Comparison of ENCODE assay signal across 1 cellular context in the genomic region with DNA sequence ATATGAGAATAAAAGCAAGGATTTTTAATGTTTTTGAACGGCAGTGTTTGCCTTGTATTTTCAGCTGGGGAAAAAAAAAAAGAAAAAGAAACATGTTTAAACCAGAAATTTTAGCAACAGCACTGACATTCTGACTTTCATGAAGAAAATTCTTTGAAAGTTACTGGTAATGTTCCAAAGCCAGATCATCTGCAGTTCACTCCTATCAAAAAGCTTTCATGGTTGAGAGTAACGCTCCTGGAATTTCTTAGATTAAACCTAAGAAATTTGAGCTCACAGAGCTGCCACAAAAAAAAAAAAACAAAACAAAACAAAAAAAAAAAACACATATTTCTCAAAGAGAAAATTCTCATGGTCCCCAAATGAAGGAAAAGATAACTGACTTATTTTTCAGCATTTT.
TF ChIP-seq lines count a peak whose summit lies in the region.

No MANE protein-coding gene starts in this region.

TF ChIP-seq in GM23338, 12 proteins besides CTCF, POLR2A, EP300 and RAD21 (continued from another document):
- TF ChIP-seq, protein P1, sequence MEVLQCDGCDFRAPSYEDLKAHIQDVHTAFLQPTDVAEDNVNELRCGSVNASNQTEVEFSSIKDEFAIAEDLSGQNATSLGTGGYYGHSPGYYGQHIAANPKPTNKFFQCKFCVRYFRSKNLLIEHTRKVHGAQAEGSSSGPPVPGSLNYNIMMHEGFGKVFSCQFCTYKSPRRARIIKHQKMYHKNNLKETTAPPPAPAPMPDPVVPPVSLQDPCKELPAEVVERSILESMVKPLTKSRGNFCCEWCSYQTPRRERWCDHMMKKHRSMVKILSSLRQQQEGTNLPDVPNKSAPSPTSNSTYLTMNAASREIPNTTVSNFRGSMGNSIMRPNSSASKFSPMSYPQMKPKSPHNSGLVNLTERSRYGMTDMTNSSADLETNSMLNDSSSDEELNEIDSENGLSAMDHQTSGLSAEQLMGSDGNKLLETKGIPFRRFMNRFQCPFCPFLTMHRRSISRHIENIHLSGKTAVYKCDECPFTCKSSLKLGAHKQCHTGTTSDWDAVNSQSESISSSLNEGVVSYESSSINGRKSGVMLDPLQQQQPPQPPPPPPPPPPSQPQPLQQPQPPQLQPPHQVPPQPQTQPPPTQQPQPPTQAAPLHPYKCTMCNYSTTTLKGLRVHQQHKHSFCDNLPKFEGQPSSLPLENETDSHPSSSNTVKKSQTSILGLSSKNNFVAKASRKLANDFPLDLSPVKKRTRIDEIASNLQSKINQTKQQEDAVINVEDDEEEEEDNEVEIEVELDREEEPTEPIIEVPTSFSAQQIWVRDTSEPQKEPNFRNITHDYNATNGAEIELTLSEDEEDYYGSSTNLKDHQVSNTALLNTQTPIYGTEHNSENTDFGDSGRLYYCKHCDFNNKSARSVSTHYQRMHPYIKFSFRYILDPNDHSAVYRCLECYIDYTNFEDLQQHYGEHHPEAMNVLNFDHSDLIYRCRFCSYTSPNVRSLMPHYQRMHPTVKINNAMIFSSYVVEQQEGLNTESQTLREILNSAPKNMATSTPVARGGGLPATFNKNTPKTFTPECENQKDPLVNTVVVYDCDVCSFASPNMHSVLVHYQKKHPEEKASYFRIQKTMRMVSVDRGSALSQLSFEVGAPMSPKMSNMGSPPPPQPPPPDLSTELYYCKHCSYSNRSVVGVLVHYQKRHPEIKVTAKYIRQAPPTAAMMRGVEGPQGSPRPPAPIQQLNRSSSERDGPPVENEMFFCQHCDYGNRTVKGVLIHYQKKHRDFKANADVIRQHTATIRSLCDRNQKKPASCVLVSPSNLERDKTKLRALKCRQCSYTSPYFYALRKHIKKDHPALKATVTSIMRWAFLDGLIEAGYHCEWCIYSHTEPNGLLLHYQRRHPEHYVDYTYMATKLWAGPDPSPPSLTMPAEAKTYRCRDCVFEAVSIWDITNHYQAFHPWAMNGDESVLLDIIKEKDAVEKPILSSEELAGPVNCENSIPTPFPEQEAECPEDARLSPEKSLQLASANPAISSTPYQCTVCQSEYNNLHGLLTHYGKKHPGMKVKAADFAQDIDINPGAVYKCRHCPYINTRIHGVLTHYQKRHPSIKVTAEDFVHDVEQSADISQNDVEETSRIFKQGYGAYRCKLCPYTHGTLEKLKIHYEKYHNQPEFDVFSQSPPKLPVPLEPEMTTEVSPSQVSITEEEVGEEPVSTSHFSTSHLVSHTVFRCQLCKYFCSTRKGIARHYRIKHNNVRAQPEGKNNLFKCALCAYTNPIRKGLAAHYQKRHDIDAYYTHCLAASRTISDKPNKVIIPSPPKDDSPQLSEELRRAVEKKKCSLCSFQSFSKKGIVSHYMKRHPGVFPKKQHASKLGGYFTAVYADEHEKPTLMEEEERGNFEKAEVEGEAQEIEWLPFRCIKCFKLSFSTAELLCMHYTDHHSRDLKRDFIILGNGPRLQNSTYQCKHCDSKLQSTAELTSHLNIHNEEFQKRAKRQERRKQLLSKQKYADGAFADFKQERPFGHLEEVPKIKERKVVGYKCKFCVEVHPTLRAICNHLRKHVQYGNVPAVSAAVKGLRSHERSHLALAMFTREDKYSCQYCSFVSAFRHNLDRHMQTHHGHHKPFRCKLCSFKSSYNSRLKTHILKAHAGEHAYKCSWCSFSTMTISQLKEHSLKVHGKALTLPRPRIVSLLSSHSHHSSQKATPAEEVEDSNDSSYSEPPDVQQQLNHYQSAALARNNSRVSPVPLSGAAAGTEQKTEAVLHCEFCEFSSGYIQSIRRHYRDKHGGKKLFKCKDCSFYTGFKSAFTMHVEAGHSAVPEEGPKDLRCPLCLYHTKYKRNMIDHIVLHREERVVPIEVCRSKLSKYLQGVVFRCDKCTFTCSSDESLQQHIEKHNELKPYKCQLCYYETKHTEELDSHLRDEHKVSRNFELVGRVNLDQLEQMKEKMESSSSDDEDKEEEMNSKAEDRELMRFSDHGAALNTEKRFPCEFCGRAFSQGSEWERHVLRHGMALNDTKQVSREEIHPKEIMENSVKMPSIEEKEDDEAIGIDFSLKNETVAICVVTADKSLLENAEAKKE (CRISPR knock-in tag; IDR thresholded peaks at IDR 0.05) = no peak
- TF ChIP-seq STAT1 (IDR thresholded peaks at IDR 0.05; ENCODE audit: unreplicated experiment) = no peak
